In genomic region chr20:32155017-32155965, GRCh38 we compare ENCODE assay signal across 1 cellular context.
A peak's percentile ranks its signal among the peaks of the same experiment; 100 is the strongest.
TF ChIP-seq lines count a peak whose summit lies in the region.

No MANE protein-coding gene starts in this region.

TF ChIP-seq in IMR-90, 13 proteins besides CTCF, POLR2A, EP300 and RAD21 (continued from another document):
- TF ChIP-seq FOS (IDR thresholded peaks at IDR 0.05; ENCODE audit: low read depth, low read length) (no peak), CHD1 (IDR thresholded peaks at IDR 0.05; ENCODE audit: low read depth, low read length) (no peak), MAZ (IDR thresholded peaks at IDR 0.05; ENCODE audit: borderline replicate concordance, low read depth, low read length) (peak; percentile 24; the same call in 1 of the 2 replicates), SMC3 (IDR thresholded peaks at IDR 0.05; ENCODE audit: low read depth, low read length) (no peak), BHLHE40 (IDR thresholded peaks at IDR 0.05; ENCODE audit: low read depth, low read length) (no peak), MAFK (IDR thresholded peaks at IDR 0.05; ENCODE audit: low read depth, low read length) (no peak), NFE2L2 (IDR thresholded peaks at IDR 0.05; ENCODE audit: low read depth, low read length) (no peak)
TF ChIP-seq in IMR-90: peak in this region for 1.
